In the genomic region with DNA sequence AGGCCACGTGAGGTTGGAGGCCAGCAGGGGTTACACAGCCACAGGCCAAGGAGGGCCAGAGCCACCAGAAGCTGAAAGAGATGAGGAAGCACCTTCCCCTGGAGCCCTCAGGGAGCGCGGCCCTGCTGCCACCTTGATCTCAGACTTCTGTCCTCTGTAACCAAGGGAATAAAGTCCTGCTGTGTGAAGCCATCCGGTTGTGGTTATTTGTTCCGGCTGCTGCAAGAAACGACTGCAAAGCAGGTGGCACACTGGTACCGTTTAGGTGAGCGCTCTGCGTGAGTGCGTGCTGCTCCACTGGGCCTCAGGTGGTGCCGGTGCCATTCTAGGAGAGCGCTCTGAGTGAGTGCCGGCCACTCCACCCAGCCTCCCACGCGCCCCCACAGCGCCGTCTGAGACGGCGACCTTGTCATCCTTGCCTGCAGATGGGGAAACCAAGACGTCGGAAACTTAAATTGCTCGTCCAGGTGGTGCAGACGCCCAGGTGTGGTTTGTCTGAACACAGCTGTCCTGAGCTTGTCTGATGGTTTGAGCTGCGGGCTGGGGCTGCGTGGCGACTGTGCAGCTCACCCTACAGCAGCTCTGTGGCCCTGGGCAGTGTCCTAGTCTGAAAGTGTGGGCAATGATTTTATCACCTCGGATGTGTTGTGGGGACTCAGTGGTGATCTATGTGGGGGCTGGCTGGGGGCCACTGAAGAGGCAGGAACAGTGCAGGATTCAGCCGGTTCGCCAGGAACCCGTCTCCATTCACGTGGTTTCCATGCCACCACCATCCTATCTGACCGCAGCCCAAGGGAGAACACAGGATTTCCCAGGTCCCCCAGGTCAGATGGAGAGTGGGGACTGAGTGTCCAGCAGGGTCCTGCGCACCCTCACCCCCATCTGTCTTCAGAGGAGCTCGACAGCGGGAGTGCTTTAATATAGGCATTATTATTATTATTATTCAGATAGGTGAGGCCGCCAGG, we compare ENCODE assay signal across 18 cellular contexts. TPM values are rescaled to one million over a fixed set of nuclear protein-coding genes. Genes with fewer than 3 reads are reported as not detected.
DNase-seq lines count a peak whose midpoint lies in the region; ATAC-seq and TF ChIP-seq lines count a peak whose summit lies in the region.
"Had no signal": no experiment of that assay in that cellular context is flagged by ENCODE, and none has a peak within 500 bp of the region (broad histone marks: within the 10 kb centered on the region; RNA-seq: fewer than 3 reads in every experiment).

No MANE protein-coding gene starts in this region.

- no peaks in the 10 kb centered on the region for H3K9me3 Mint-ChIP-seq in activated CD8-positive, alpha-beta memory T cell treated with anti-CD3 and anti-CD28 coated beads, Interleukin-2, amount 10 ng/mL, durations not matched to agents 7 days and 5 days (ENCODE audit: low read depth)
- H3K9me3 Mint-ChIP-seq in mesothelial cell of epicardium = no peaks in the 10 kb centered on the region

- H3K27me3 Mint-ChIP-seq in activated CD8-positive, alpha-beta memory T cell treated with anti-CD3 and anti-CD28 coated beads, Interleukin-2, amount 10 ng/mL, durations not matched to agents 7 days and 5 days = peaks cover 8% of the 10 kb centered on the region
- peaks cover 45% of the 10 kb centered on the region for H3K27me3 Mint-ChIP-seq in mesothelial cell of epicardium (ENCODE audit: low read depth)

- in situ Hi-C loops in KBM-7 (cut with MboI; ENCODE audit: low pct_unique_long_range_greater_than_20kb, low sequenced_read_pairs) = no loop called here

- H3K27ac ChIP-seq in thoracic aorta = no peak overlapping the region
- H3K27ac ChIP-seq in coronary artery = no peak overlapping the region
- H3K27ac ChIP-seq: body of pancreas, prostate gland had no signal

- peak; percentile 57 for DNase-seq in activated CD8-positive, alpha-beta memory T cell treated with anti-CD3 and anti-CD28 coated beads for 24 hours
- no peak for DNase-seq in activated CD8-positive, alpha-beta memory T cell treated with anti-CD3 and anti-CD28 coated beads, Interleukin-2, amount 50 U/mL, for 4 hours
- peak; percentile 73 for DNase-seq in KBM-7
- DNase-seq in activated CD8-positive, alpha-beta memory T cell treated with anti-CD3 and anti-CD28 coated beads, Interleukin-2, amount 10 ng/mL, durations not matched to agents 7 days and 5 days = peak; percentile 41
- DNase-seq in thoracic aorta (ENCODE audit: low spot score) = no peak
- DNase-seq in coronary artery (ENCODE audit: low spot score) = no peak
- DNase-seq in mesothelial cell of epicardium (ENCODE audit: low spot score in 2 of 2, unreplicated experiment in 2 of 2) = no peak
- DNase-seq: activated CD4-positive, alpha-beta T cell treated with anti-CD3 and anti-CD28 coated beads for 4 hours; body of pancreas; dermis blood vessel endothelial cell; DMS 273 treated with DMSO at 0.1 percent for 48 hours; hypothalamus; left colon; NCI-H446 had no signal

- H3K36me3 Mint-ChIP-seq in activated CD8-positive, alpha-beta memory T cell treated with anti-CD3 and anti-CD28 coated beads, Interleukin-2, amount 10 ng/mL, durations not matched to agents 7 days and 5 days = no peaks in the 10 kb centered on the region
- no peaks in the 10 kb centered on the region for H3K36me3 Mint-ChIP-seq in mesothelial cell of epicardium

- H3K4me3 ChIP-seq in thoracic aorta (no peak overlapping the region), coronary artery (no peak overlapping the region)
- H3K4me3 ChIP-seq: body of pancreas, prostate gland had no signal

- peaks cover 2% of the 10 kb centered on the region for H3K4me1 Mint-ChIP-seq in activated CD8-positive, alpha-beta memory T cell treated with anti-CD3 and anti-CD28 coated beads, Interleukin-2, amount 10 ng/mL, durations not matched to agents 7 days and 5 days
- H3K4me1 Mint-ChIP-seq in mesothelial cell of epicardium = no peaks in the 10 kb centered on the region

- no peaks in the 10 kb centered on the region for H3K4me1 ChIP-seq in thoracic aorta (ENCODE audit: control insufficient read depth in 1 of 2, low read depth in 2 of 2)
- H3K4me1 ChIP-seq: body of pancreas, prostate gland had no signal

- no peak overlapping the region for H3K27ac Mint-ChIP-seq in activated CD8-positive, alpha-beta memory T cell treated with anti-CD3 and anti-CD28 coated beads, Interleukin-2, amount 10 ng/mL, durations not matched to agents 7 days and 5 days
- H3K27ac Mint-ChIP-seq in mesothelial cell of epicardium = no peak overlapping the region

- ATAC-seq in activated CD8-positive, alpha-beta memory T cell treated with anti-CD3 and anti-CD28 coated beads, Interleukin-2, amount 10 ng/mL, durations not matched to agents 7 days and 5 days = no peak
- ATAC-seq in thoracic aorta (ENCODE audit: insufficient number of reproducible peaks, low FRiP score, low read depth) (peak; percentile 3), HG03159 (IDR thresholded peaks at IDR 0.05; ENCODE audit: unreplicated experiment) (no peak)
- ATAC-seq: body of pancreas, left colon had no signal

- no peaks in the 10 kb centered on the region for H3K36me3 ChIP-seq in thoracic aorta
- H3K36me3 ChIP-seq: prostate gland had no signal

- no peaks in the 10 kb centered on the region for H3K27me3 ChIP-seq in thoracic aorta (replicated peaks; ENCODE audit: insufficient read depth)
- H3K27me3 ChIP-seq: body of pancreas had no signal

- CTCF ChIA-PET in activated CD8-positive, alpha-beta memory T cell treated with anti-CD3 and anti-CD28 coated beads, Interleukin-2, amount 10 ng/mL, durations not matched to agents 7 days and 5 days (lab: Charles Lee) = no interaction called here

- no peak for TF ChIP-seq CTCF in thoracic aorta (IDR thresholded peaks at IDR 0.05)
- no peak for TF ChIP-seq CTCF in coronary artery (IDR thresholded peaks at IDR 0.05)
- TF ChIP-seq CTCF in mesothelial cell of epicardium (IDR thresholded peaks at IDR 0.05; ENCODE audit: unreplicated experiment) = no peak

- no peaks in the 10 kb centered on the region for H3K9me3 ChIP-seq in thoracic aorta
- H3K9me3 ChIP-seq: body of pancreas, prostate gland had no signal

- no peak overlapping the region for H3K4me3 Mint-ChIP-seq in activated CD8-positive, alpha-beta memory T cell treated with anti-CD3 and anti-CD28 coated beads, Interleukin-2, amount 10 ng/mL, durations not matched to agents 7 days and 5 days
- no peak overlapping the region for H3K4me3 Mint-ChIP-seq in mesothelial cell of epicardium

RNA-seq across cellular contexts. Expression of a gene that starts 4.6 kb away (rescaled TPM):
- total RNA-seq in activated CD8-positive, alpha-beta memory T cell treated with anti-CD3 and anti-CD28 coated beads, Interleukin-2, amount 10 ng/mL, durations not matched to agents 7 days and 5 days = not detected
- total RNA-seq in thoracic aorta = not detected
- not detected in 3 replicates for total RNA-seq in mesothelial cell of epicardium
- total RNA-seq: body of pancreas, dermis blood vessel endothelial cell, fibroblast of lung, left colon, MCF 10A had no signal

RNA-seq across cellular contexts. Expression of a gene that starts 9.0 kb away (rescaled TPM):
- not detected for total RNA-seq in activated CD8-positive, alpha-beta memory T cell treated with anti-CD3 and anti-CD28 coated beads, Interleukin-2, amount 10 ng/mL, durations not matched to agents 7 days and 5 days
- total RNA-seq in thoracic aorta (not detected), mesothelial cell of epicardium (not detected in 3 replicates)
- total RNA-seq: body of pancreas, dermis blood vessel endothelial cell, left colon, MCF 10A had no signal

RNA-seq across cellular contexts. Expression of a gene that starts 58.1 kb away (rescaled TPM):
- 1 to 10 TPM; 2.5 to 2.6 TPM for total RNA-seq in activated CD8-positive, alpha-beta memory T cell treated with anti-CD3 and anti-CD28 coated beads, Interleukin-2, amount 10 ng/mL, durations not matched to agents 7 days and 5 days
- 100 to 1,000 TPM in 1 of 2 donors, 10 to 100 TPM in 1; 99.9 to 121 TPM for total RNA-seq in thoracic aorta
- 31.6 to 37.1 TPM (median 34.4 TPM) in 3 replicates for total RNA-seq in mesothelial cell of epicardium

Comparison
In these comparisons a context has a peak if more than half of its experiments do, and no peak if none do; other contexts are left out.
1. DNase-seq: peak in activated CD8-positive, alpha-beta memory T cell treated with anti-CD3 and anti-CD28 coated beads for 24 hours (single experiment), KBM-7 (single experiment) and activated CD8-positive, alpha-beta memory T cell treated with anti-CD3 and anti-CD28 coated beads, Interleukin-2, amount 10 ng/mL, durations not matched to agents 7 days and 5 days (single experiment); none in activated CD8-positive, alpha-beta memory T cell treated with anti-CD3 and anti-CD28 coated beads, Interleukin-2, amount 50 U/mL, for 4 hours (single experiment), thoracic aorta (single experiment), coronary artery (single experiment) and mesothelial cell of epicardium (0 of 2).